Comparison of ENCODE assay signal across 10 cellular contexts in genomic region chr1:54227091-54227602, GRCh38. TPM values are rescaled to one million over a fixed set of nuclear protein-coding genes. Genes with fewer than 3 reads are reported as not detected.
A peak's percentile ranks its signal among the peaks of the same experiment; 100 is the strongest.
DNase-seq lines count a peak whose midpoint lies in the region; ATAC-seq and TF ChIP-seq lines count a peak whose summit lies in the region.
"Had no signal": no experiment of that assay in that cellular context is flagged by ENCODE, and none has a peak within 500 bp of the region (broad histone marks: within the 10 kb centered on the region; RNA-seq: fewer than 3 reads in every experiment).

No MANE protein-coding gene starts in this region.

- intact Hi-C loops in dendritic cell treated with granulocyte-macrophage colony-stimulating factor and Interleukin-4, amounts not matched to agents 40 ng/mL and 50 ng/mL, for 4 days (cut with micrococcal nuclease), result loop anchor here (10.0 kb wide), 1 partner anchor 258 kb away; no protein-coding TSS in a partner anchor

- H3K27me3 ChIP-seq in WERI-Rb-1 (ENCODE audit: insufficient read depth, low read depth, severe bottlenecking), result no peaks in the 10 kb centered on the region

- H3K27ac Mint-ChIP-seq in dendritic cell treated with granulocyte-macrophage colony-stimulating factor and Interleukin-4, amounts not matched to agents 40 ng/mL and 50 ng/mL, for 4 days, result peak overlapping the region; percentile 79

- peak; percentile 68 for ATAC-seq in omental fat pad (ENCODE audit: low FRiP score)
- no peak for ATAC-seq in HG03521 (IDR thresholded peaks at IDR 0.05; ENCODE audit: unreplicated experiment)
- ATAC-seq: stimulated activated naive CD8-positive, alpha-beta T cell treated with anti-CD3 and anti-CD28 coated beads, Interleukin-15, amount 100 ng/mL, for 72 hours had no signal

- H3K27me3 Mint-ChIP-seq in dendritic cell treated with granulocyte-macrophage colony-stimulating factor and Interleukin-4, amounts not matched to agents 40 ng/mL and 50 ng/mL, for 4 days, result no peaks in the 10 kb centered on the region
- H3K27me3 Mint-ChIP-seq: stimulated activated naive CD8-positive, alpha-beta T cell treated with anti-CD3 and anti-CD28 coated beads, Interleukin-15, amount 100 ng/mL, for 72 hours had no signal

- H3K9me3 Mint-ChIP-seq in dendritic cell treated with granulocyte-macrophage colony-stimulating factor and Interleukin-4, amounts not matched to agents 40 ng/mL and 50 ng/mL, for 4 days, result no peaks in the 10 kb centered on the region
- H3K9me3 Mint-ChIP-seq: stimulated activated naive CD8-positive, alpha-beta T cell treated with anti-CD3 and anti-CD28 coated beads, Interleukin-15, amount 100 ng/mL, for 72 hours had no signal

- DNase-seq in Daoy (ENCODE audit: low read depth) (peak; percentile 90), MV-4-11 (lab: John Stamatoyannopoulos, UW) (peak; percentile 60), omental fat pad (ENCODE audit: low spot score) (no peak), WERI-Rb-1 (no peak), epidermal melanocyte (ENCODE audit: insufficient read length, low spot score) (no peak), activated T-cell treated with anti-CD3 and anti-CD28 coated beads for 4 hours (no peak)
- DNase-seq: NCI-H1092; stimulated activated naive CD8-positive, alpha-beta T cell treated with anti-CD3 and anti-CD28 coated beads, Interleukin-15, amount 100 ng/mL, for 72 hours had no signal

- H3K4me3 Mint-ChIP-seq in dendritic cell treated with granulocyte-macrophage colony-stimulating factor and Interleukin-4, amounts not matched to agents 40 ng/mL and 50 ng/mL, for 4 days, result no peak overlapping the region
- H3K4me3 Mint-ChIP-seq: stimulated activated naive CD8-positive, alpha-beta T cell treated with anti-CD3 and anti-CD28 coated beads, Interleukin-15, amount 100 ng/mL, for 72 hours had no signal

- H3K4me3 ChIP-seq in WERI-Rb-1 (ENCODE audit: low read depth, low read length), result no peak overlapping the region

- peaks cover 62% of the 10 kb centered on the region for H3K36me3 Mint-ChIP-seq in dendritic cell treated with granulocyte-macrophage colony-stimulating factor and Interleukin-4, amounts not matched to agents 40 ng/mL and 50 ng/mL, for 4 days (ENCODE audit: low read depth)

- TF ChIP-seq CTCF in omental fat pad (IDR thresholded peaks at IDR 0.05) (no peak), WERI-Rb-1 (IDR thresholded peaks at IDR 0.05; ENCODE audit: low read depth, low read length) (no peak)

- no peaks in the 10 kb centered on the region for H3K9me3 ChIP-seq in WERI-Rb-1 (ENCODE audit: severe bottlenecking)

- no peak overlapping the region for H3K27ac ChIP-seq in WERI-Rb-1

- peaks cover 50% of the 10 kb centered on the region for H3K4me1 Mint-ChIP-seq in dendritic cell treated with granulocyte-macrophage colony-stimulating factor and Interleukin-4, amounts not matched to agents 40 ng/mL and 50 ng/mL, for 4 days (ENCODE audit: low read depth)

- H3K36me3 ChIP-seq in WERI-Rb-1, result peaks cover 64% of the 10 kb centered on the region

RNA-seq across cellular contexts. Expression of gene MRPL37, which starts 27.2 kb away (rescaled TPM):
- total RNA-seq in Daoy (2014; rRNA removed; shearing (Covaris generic)), result 170 TPM in 2 replicates
- 10 to 100 TPM; 53.2 to 84.9 (median 56.9) TPM for total RNA-seq in omental fat pad

RNA-seq across cellular contexts. Expression of gene CYB5RL, which starts 27.3 kb away (rescaled TPM):
- 3.8 and 8.9 TPM in 2 replicates for total RNA-seq in Daoy (2014; rRNA removed; shearing (Covaris generic))
- 1 to 10 TPM; 3.1 to 7.1 (median 4.1) TPM for total RNA-seq in omental fat pad

Comparison
In these comparisons a context has a peak if more than half of its experiments do, and no peak if none do; other contexts are left out.
1. DNase-seq: peak in Daoy (single experiment) and MV-4-11 (single experiment); none in omental fat pad (single experiment), WERI-Rb-1 (single experiment), epidermal melanocyte (single experiment) and activated T-cell treated with anti-CD3 and anti-CD28 coated beads for 4 hours (single experiment).